ENCODE assay signal across 10 cellular contexts in the genomic region with DNA sequence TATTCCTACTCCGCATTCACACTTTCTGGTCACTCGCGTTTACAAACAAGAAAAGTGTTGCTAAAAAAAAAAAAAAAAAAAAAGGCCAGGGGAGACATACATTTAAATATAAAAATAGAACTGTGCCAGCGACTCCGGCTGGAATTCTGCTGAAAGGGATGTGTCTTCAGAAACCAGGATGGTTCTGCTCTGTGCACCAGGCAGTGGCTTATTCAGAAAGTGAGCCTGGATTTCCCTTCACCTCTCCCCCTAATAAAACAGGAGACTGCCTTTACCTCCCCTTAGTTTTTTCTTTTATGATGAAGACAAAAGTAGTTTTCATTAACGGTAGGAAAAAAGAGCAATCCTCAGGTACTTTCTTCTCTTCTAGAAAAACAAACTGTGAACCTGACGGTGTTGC. TPM values are rescaled to one million over a fixed set of nuclear protein-coding genes. Genes with fewer than 3 reads are reported as not detected.
DNase-seq lines count a peak whose midpoint lies in the region; ATAC-seq and TF ChIP-seq lines count a peak whose summit lies in the region.
"Had no signal": no experiment of that assay in that cellular context is flagged by ENCODE, and none has a peak within 500 bp of the region (broad histone marks: within the 10 kb centered on the region; RNA-seq: fewer than 3 reads in every experiment).

No MANE protein-coding gene starts in this region.

- peaks cover 0 to 3% of the 10 kb centered on the region in 2 donors for H3K4me1 ChIP-seq in esophagus (ENCODE audit: control insufficient read depth in 2 of 2, insufficient read depth in 2 of 2, low read length in 1 of 2)

- DNase-seq in AG04450 (ENCODE audit: low read depth, low spot score): no peak
- DNase-seq in NCI-H748 (lab: John Stamatoyannopoulos, UW; ENCODE audit: unreplicated experiment): peak; percentile 30
- DNase-seq in activated CD4-positive, alpha-beta T cell treated with anti-CD3 and anti-CD28 coated beads, Interleukin-2, amount 10 ng/mL, durations not matched to agents 24 days and 14 days: no peak
- DNase-seq in SW480 (ENCODE audit: low spot score): no peak
- DNase-seq: NCI-H774 had no signal

- TF ChIP-seq RAD21 in neural cell (conservative IDR thresholded peaks at IDR 0.05): no peak

- H3K4me3 Mint-ChIP-seq in activated CD4-positive, alpha-beta T cell treated with anti-CD3 and anti-CD28 coated beads, Interleukin-2, amount 10 ng/mL, durations not matched to agents 24 days and 14 days: no peak overlapping the region

- H4K20me1 ChIP-seq in neural cell (ENCODE audit: insufficient read depth): no peaks in the 10 kb centered on the region

- TF ChIP-seq CTCF in AG04450 (IDR thresholded peaks at IDR 0.05; ENCODE audit: low read depth, low read length) (no peak), neural cell (IDR thresholded peaks at IDR 0.05; ENCODE audit: poor library complexity, severe bottlenecking) (no peak)

- CTCF ChIA-PET in AG04450 (lab: Charles Lee): interaction anchor here (1.0 to 22.0 kb wide), 4 partner anchors 28 to 115 kb away, joined by 3 to 818 read pairs (median 17); partner anchors contain the start of gene CEBPE

- H3K9me3 ChIP-seq in AG04450 (ENCODE audit: control insufficient read depth, insufficient read depth, low read length): no peaks in the 10 kb centered on the region
- H3K9me3 ChIP-seq in esophagus (ENCODE audit: control insufficient read depth in 2 of 2, insufficient read depth in 1 of 2, low read depth in 1 of 2, low read length in 1 of 2): no peaks in the 10 kb centered on the region
- H3K9me3 ChIP-seq in neural cell (ENCODE audit: low read length): no peaks in the 10 kb centered on the region

- H3K27ac Mint-ChIP-seq in activated CD4-positive, alpha-beta T cell treated with anti-CD3 and anti-CD28 coated beads, Interleukin-2, amount 10 ng/mL, durations not matched to agents 24 days and 14 days: no peak overlapping the region

- no peaks in the 10 kb centered on the region for H3K36me3 ChIP-seq in esophagus (ENCODE audit: control insufficient read depth in 2 of 2, insufficient read depth in 2 of 2, low read length in 1 of 2)
- H3K36me3 ChIP-seq in neural cell (ENCODE audit: insufficient read depth, low read length): no peaks in the 10 kb centered on the region

- H3K27ac ChIP-seq in AG04450 (ENCODE audit: low read depth, low read length): no peak overlapping the region
- H3K27ac ChIP-seq in esophagus (ENCODE audit: low read depth in 2 of 2, low read length in 1 of 2): peak overlapping the region; percentile 20 to 71
- H3K27ac ChIP-seq in neural cell (ENCODE audit: low read length): peak overlapping the region; percentile 31

- peaks cover 36% of the 10 kb centered on the region for H3K27me3 Mint-ChIP-seq in activated CD4-positive, alpha-beta T cell treated with anti-CD3 and anti-CD28 coated beads, Interleukin-2, amount 10 ng/mL, durations not matched to agents 24 days and 14 days

- ATAC-seq in GM19463 (IDR thresholded peaks at IDR 0.05; ENCODE audit: unreplicated experiment): no peak
- no peak for ATAC-seq in GM18909 (IDR thresholded peaks at IDR 0.05; ENCODE audit: poor library complexity, unreplicated experiment)

- H3K27me3 ChIP-seq in AG04450 (ENCODE audit: control insufficient read depth, insufficient read depth, low read length) (peaks cover 45% of the 10 kb centered on the region), esophagus (ENCODE audit: control insufficient read depth in 1 of 2, insufficient read depth in 2 of 2, low read length in 2 of 2) (no peaks in the 10 kb centered on the region), neural cell (ENCODE audit: insufficient read depth, low read depth, low read length) (peaks cover 11% of the 10 kb centered on the region)

- no peaks in the 10 kb centered on the region for H3F3A ChIP-seq in neural cell (ENCODE audit: insufficient read depth, low read length, poor library complexity, severe bottlenecking)

- H3K9ac ChIP-seq in neural cell (ENCODE audit: low read length): peak overlapping the region; percentile 55

- intact Hi-C loops in activated CD4-positive, alpha-beta T cell treated with anti-CD3 and anti-CD28 coated beads, Interleukin-2, amount 10 ng/mL, durations not matched to agents 24 days and 14 days (cut with micrococcal nuclease): loop anchor here (10.0 kb wide), 1 partner anchor 198 kb away; the partner anchor contains the start of gene AJUBA

- H3K4me2 ChIP-seq in neural cell (ENCODE audit: low read length): peak overlapping the region; percentile 46

- no peaks in the 10 kb centered on the region for H3K9me3 Mint-ChIP-seq in activated CD4-positive, alpha-beta T cell treated with anti-CD3 and anti-CD28 coated beads, Interleukin-2, amount 10 ng/mL, durations not matched to agents 24 days and 14 days

- peak overlapping the region; percentile 22 for H2AFZ ChIP-seq in neural cell (ENCODE audit: low read depth, low read length)

- 0 to 2% methylated on average over 7 of the region's 7 CpGs for WGBS in esophagus, 2 donors

- no peaks in the 10 kb centered on the region for H3K4me1 Mint-ChIP-seq in activated CD4-positive, alpha-beta T cell treated with anti-CD3 and anti-CD28 coated beads, Interleukin-2, amount 10 ng/mL, durations not matched to agents 24 days and 14 days

- no peaks in the 10 kb centered on the region for H3K36me3 Mint-ChIP-seq in activated CD4-positive, alpha-beta T cell treated with anti-CD3 and anti-CD28 coated beads, Interleukin-2, amount 10 ng/mL, durations not matched to agents 24 days and 14 days (ENCODE audit: low read depth)

- TF ChIP-seq EP300 in neural cell (conservative IDR thresholded peaks at IDR 0.05; ENCODE audit: poor library complexity, severe bottlenecking): no peak

- no peaks in the 10 kb centered on the region for H3K79me2 ChIP-seq in neural cell (replicated peaks; ENCODE audit: insufficient read depth, low read length)

- H3K4me3 ChIP-seq in AG04450 (ENCODE audit: low read depth, low read length) (peak overlapping the region; percentile 52), esophagus (ENCODE audit: low read depth in 1 of 2, low read length in 2 of 2) (peak overlapping the region; percentile 46 to 69), neural cell (ENCODE audit: low read length) (peak overlapping the region; percentile 69)

- no peaks in the 10 kb centered on the region for H3K9me2 ChIP-seq in neural cell (ENCODE audit: insufficient read depth, low read length)

- POLR2A ChIA-PET in AG04450 (lab: Yijun Ruan, JAX): interaction anchor here (0.6 kb wide), 1 partner anchor 28 kb away, joined by 3 read pairs; no protein-coding TSS in a partner anchor

TF ChIP-seq in neural cell, 6 proteins besides CTCF, POLR2A, EP300 and RAD21:
- no peak for TF ChIP-seq POLR2AphosphoS5 (IDR thresholded peaks at IDR 0.05)
- no peak for TF ChIP-seq REST (IDR thresholded peaks at IDR 0.05; ENCODE audit: borderline replicate concordance)
- no peak for TF ChIP-seq TAF1 (IDR thresholded peaks at IDR 0.05; ENCODE audit: low read depth)
- TF ChIP-seq SMC3 (conservative IDR thresholded peaks at IDR 0.05; ENCODE audit: poor library complexity): no peak
- no peak for TF ChIP-seq EZH2 (IDR thresholded peaks at IDR 0.05; ENCODE audit: borderline replicate concordance, insufficient read depth, low read length, poor library complexity, severe bottlenecking)
- no peak for TF ChIP-seq MXI1 (conservative IDR thresholded peaks at IDR 0.05; ENCODE audit: poor library complexity, severe bottlenecking)

RNA-seq across cellular contexts. Expression of gene SLC7A8, which starts 0.4 kb away (rescaled TPM):
- polyA plus RNA-seq in AG04450 (2011; rRNA removed): 0.78 and 1.4 TPM in 2 replicates
- polyA minus RNA-seq in AG04450 (2011; rRNA and poly(A)+ RNA removed): 0.74 and 1.8 TPM in 2 replicates
- 10 to 100 TPM; 27.5 to 33.4 TPM for polyA plus RNA-seq in esophagus
- polyA plus RNA-seq in neural cell: 0.21 and 1.7 TPM in 2 replicates
- polyA minus RNA-seq in neural cell: 1.2 and 2.0 TPM in 2 replicates
- total RNA-seq in activated CD4-positive, alpha-beta T cell treated with anti-CD3 and anti-CD28 coated beads, Interleukin-2, amount 10 ng/mL, durations not matched to agents 24 days and 14 days: not detected in 2 replicates

RNA-seq across cellular contexts. Expression of gene RNF212B, which starts 54.7 kb away (rescaled TPM):
- polyA plus RNA-seq in AG04450 (2011; rRNA removed): not detected in 2 replicates
- not detected in 2 replicates for polyA minus RNA-seq in AG04450 (2011; rRNA and poly(A)+ RNA removed)
- not detected for polyA plus RNA-seq in esophagus
- polyA plus RNA-seq in neural cell: not detected in 2 replicates
- polyA minus RNA-seq in neural cell: not detected in 2 replicates
- not detected in 2 replicates for total RNA-seq in activated CD4-positive, alpha-beta T cell treated with anti-CD3 and anti-CD28 coated beads, Interleukin-2, amount 10 ng/mL, durations not matched to agents 24 days and 14 days
- total RNA-seq: Daoy had no signal

Comparison
In these comparisons a context has a peak if more than half of its experiments do, and no peak if none do; other contexts are left out.
1. RNA of gene SLC7A8, which starts 0.4 kb away (polyA plus RNA-seq): 27.5 to 33.4 TPM in esophagus; 0.78 to 1.4 TPM in AG04450 and 0.21 to 1.7 TPM in neural cell; every median in the first group is over 10 times any median in the second.
2. Peak in every context shown above with its lines, with median percentiles within 50 percentile points of each other: H3K4me3 ChIP-seq.